ENCODE assay signal across 8 cellular contexts in genomic region chr18:70464343-70465114, GRCh38.
DNase-seq lines count a peak whose midpoint lies in the region; ATAC-seq lines count a peak whose summit lies in the region.

No MANE protein-coding gene starts in this region.

- no peaks in the 10 kb centered on the region for H3K27me3 ChIP-seq in right cardiac atrium (ENCODE audit: control insufficient read depth, insufficient read depth)

- H3K4me3 ChIP-seq in right cardiac atrium (ENCODE audit: low read length), result peak overlapping the region; percentile 4

- no peaks in the 10 kb centered on the region for H3K4me1 ChIP-seq in right cardiac atrium (ENCODE audit: control insufficient read depth, insufficient read depth, low read length)

- WGBS in right cardiac atrium, result 19% methylated on average over 18 of the region's 18 CpGs

- DNase-seq in Daoy (ENCODE audit: low read depth) (peak; percentile 71), Kasumi-1 (lab: John Stamatoyannopoulos, UW) (peak; percentile 47 to 69), SHP77 (lab: John Stamatoyannopoulos, UW) (peak; percentile 65 to 81), astrocyte of the hippocampus (ENCODE audit: low read depth, low spot score) (peak; percentile 89), right cardiac atrium (peak; percentile 78 to 89 (median 85)), pons (ENCODE audit: low spot score) (peak; percentile 85)

- no peak overlapping the region for H3K27ac ChIP-seq in right cardiac atrium (ENCODE audit: low read length)

- no peaks in the 10 kb centered on the region for H3K9me3 ChIP-seq in right cardiac atrium (ENCODE audit: control insufficient read depth, low read length)

- ATAC-seq in right cardiac atrium (peak; percentile 66 to 81), HG03108 (IDR thresholded peaks at IDR 0.05; ENCODE audit: unreplicated experiment) (no peak), HG03521 (IDR thresholded peaks at IDR 0.05; ENCODE audit: unreplicated experiment) (no peak)

- intact Hi-C loops in right cardiac atrium (cut with DNase I), result no loop called here

Comparison
In these comparisons a context has a peak if more than half of its experiments do, and no peak if none do; other contexts are left out.
1. ATAC-seq: peak in right cardiac atrium (2 of 2); none in HG03108 (single experiment) and HG03521 (single experiment).
2. Peak in every context shown above with its lines, with median percentiles within 50 percentile points of each other: DNase-seq.